Comparison of ENCODE assay signal across 1 cellular context in the genomic region with DNA sequence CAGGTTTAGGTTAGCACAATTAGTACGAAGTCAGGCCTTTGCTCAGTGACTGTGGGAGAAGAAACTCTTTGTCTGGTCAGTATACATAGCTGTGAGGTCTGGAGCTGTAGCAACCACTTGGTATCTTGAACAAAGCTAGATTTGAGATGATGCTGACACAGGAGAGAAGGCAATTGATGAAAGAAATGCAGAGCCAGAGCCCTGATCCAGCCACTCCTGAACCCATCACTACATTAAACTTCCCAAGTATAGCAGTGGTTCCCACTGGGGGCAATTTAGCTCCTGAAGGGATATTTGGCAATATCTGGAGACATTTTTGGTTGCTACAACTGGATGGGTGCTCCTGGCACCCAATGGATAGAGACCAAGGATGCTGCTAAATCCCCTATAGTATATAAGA.
TF ChIP-seq lines count a peak whose summit lies in the region.

No MANE protein-coding gene starts in this region.

TF ChIP-seq in HepG2, 621 proteins besides CTCF, POLR2A, EP300 and RAD21:
- TF ChIP-seq, protein P1, sequence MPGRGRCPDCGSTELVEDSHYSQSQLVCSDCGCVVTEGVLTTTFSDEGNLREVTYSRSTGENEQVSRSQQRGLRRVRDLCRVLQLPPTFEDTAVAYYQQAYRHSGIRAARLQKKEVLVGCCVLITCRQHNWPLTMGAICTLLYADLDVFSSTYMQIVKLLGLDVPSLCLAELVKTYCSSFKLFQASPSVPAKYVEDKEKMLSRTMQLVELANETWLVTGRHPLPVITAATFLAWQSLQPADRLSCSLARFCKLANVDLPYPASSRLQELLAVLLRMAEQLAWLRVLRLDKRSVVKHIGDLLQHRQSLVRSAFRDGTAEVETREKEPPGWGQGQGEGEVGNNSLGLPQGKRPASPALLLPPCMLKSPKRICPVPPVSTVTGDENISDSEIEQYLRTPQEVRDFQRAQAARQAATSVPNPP (CRISPR knock-in tag; IDR thresholded peaks at IDR 0.05): no peak
- peak; percentile 97 for TF ChIP-seq ZNF329 (CRISPR knock-in tag; IDR thresholded peaks at IDR 0.05; ENCODE audit: low read depth)
- 0 out of 2 replicates have a peak, but pooled peaks have one; percentile 20 for TF ChIP-seq ARID2 (CRISPR knock-in tag; IDR thresholded peaks at IDR 0.05; ENCODE audit: borderline replicate concordance)
